In the genomic region with DNA sequence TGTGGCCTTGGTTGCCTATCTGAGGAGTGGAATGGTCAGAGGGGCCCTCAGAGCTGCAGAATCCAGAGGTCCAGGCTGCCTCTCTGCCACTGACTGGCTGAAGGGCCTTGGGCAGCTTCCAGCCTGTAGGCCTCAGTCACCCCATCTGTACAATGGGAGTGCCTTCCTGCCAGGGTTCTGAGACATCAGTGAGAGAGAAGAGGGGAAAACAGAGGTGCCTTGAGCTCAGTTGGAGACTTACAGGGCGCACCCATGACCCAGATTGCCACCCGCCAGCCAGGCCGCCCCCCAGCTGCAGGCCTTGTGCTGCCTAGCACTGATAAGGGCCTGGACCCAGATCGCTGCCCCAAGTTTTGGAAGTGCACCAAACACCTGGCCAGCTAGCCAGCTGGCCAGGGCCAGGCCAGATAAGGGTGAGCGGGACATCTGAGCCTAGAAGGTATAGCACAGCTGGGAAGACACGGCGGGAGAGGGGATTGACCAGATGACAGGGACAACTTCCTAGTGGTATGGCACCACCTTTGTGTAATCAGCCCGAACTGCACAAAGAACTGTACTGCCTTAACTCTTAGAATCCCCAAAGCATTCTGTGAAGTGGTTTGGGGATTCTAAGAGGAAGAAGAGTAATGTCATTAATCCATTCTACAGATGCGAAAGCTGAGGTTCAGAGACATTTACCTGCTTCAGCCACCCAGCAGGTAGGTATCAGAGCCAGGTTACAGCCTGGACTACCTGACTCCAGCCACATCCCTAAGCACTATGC, we compare ENCODE assay signal across 2 cellular contexts.
TF ChIP-seq lines count a peak whose summit lies in the region.

No MANE protein-coding gene starts in this region.

TF ChIP-seq in A549, 52 proteins besides CTCF, POLR2A, EP300 and RAD21:
- TF ChIP-seq, protein P1, sequence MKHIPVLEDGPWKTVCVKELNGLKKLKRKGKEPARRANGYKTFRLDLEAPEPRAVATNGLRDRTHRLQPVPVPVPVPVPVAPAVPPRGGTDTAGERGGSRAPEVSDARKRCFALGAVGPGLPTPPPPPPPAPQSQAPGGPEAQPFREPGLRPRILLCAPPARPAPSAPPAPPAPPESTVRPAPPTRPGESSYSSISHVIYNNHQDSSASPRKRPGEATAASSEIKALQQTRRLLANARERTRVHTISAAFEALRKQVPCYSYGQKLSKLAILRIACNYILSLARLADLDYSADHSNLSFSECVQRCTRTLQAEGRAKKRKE (CRISPR knock-in tag; IDR thresholded peaks at IDR 0.05; ENCODE audit: low read depth), result no peak
- TF ChIP-seq KDM1A (IDR thresholded peaks at IDR 0.05; ENCODE audit: low read depth) (peak; percentile 67; the same call in 1 of the 2 replicates), CHD4 (IDR thresholded peaks at IDR 0.05; ENCODE audit: borderline replicate concordance) (0 out of 2 replicates have a peak, but pooled peaks have one; percentile 25), GATA3 (IDR thresholded peaks at IDR 0.05; ENCODE audit: borderline replicate concordance) (no peak), POLR2AphosphoS2 (conservative IDR thresholded peaks at IDR 0.05; ENCODE audit: low read length) (no peak)

TF ChIP-seq in HCT116, 20 proteins besides CTCF, POLR2A, EP300 and RAD21 (continued from another document):
- TF ChIP-seq POLR2AphosphoS5 (IDR thresholded peaks at IDR 0.05; ENCODE audit: low read depth, low read length), result no peak
